ENCODE assay signal across 1 cellular context in the genomic region with DNA sequence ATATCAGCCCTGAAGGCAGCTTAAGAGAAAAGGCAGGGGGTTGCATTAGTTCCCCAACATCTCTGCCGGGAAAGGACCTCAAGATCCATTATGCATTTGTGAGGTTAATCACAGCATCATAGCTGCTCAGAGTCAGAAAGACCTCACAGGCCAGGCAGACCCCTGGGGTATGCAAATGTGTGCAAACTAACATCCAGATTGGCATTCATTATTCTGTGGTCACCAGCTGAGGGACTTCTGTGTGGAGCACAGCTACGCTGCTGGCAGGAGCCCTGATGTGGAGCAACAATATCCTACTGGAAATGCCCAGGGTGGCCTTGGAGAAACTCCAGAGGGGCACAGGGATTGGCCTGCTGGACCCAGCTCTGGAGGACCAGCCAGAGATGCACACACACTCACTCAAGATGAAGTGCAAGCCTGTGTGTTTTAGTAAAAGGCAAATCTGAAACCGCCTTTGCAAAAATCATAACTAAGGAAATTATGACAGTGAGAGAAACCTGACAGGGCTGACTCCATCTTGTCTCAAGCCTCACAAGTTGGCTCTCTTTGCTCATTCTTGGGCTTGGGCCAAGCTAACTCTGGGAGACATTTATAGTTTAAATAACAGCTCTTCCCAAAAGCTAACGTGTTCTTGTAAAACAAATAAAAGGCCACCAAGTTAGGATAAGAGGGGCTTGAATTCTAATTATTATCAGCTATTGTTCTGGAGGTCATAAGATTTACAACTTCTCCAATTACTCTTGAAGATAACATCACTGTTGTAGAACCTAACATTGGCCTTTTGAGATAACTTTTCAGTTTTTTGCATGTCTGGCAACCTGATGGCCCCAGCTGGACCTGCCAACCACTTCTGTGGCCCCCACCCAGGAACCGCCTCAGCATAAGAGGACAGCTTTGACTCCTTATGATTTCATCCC.
A peak's percentile ranks its signal among the peaks of the same experiment; 100 is the strongest.
TF ChIP-seq lines count a peak whose summit lies in the region.

No MANE protein-coding gene starts in this region.

TF ChIP-seq in HEK293, 187 proteins besides CTCF, POLR2A, EP300 and RAD21 (continued from another document):
- TF ChIP-seq, protein P1, sequence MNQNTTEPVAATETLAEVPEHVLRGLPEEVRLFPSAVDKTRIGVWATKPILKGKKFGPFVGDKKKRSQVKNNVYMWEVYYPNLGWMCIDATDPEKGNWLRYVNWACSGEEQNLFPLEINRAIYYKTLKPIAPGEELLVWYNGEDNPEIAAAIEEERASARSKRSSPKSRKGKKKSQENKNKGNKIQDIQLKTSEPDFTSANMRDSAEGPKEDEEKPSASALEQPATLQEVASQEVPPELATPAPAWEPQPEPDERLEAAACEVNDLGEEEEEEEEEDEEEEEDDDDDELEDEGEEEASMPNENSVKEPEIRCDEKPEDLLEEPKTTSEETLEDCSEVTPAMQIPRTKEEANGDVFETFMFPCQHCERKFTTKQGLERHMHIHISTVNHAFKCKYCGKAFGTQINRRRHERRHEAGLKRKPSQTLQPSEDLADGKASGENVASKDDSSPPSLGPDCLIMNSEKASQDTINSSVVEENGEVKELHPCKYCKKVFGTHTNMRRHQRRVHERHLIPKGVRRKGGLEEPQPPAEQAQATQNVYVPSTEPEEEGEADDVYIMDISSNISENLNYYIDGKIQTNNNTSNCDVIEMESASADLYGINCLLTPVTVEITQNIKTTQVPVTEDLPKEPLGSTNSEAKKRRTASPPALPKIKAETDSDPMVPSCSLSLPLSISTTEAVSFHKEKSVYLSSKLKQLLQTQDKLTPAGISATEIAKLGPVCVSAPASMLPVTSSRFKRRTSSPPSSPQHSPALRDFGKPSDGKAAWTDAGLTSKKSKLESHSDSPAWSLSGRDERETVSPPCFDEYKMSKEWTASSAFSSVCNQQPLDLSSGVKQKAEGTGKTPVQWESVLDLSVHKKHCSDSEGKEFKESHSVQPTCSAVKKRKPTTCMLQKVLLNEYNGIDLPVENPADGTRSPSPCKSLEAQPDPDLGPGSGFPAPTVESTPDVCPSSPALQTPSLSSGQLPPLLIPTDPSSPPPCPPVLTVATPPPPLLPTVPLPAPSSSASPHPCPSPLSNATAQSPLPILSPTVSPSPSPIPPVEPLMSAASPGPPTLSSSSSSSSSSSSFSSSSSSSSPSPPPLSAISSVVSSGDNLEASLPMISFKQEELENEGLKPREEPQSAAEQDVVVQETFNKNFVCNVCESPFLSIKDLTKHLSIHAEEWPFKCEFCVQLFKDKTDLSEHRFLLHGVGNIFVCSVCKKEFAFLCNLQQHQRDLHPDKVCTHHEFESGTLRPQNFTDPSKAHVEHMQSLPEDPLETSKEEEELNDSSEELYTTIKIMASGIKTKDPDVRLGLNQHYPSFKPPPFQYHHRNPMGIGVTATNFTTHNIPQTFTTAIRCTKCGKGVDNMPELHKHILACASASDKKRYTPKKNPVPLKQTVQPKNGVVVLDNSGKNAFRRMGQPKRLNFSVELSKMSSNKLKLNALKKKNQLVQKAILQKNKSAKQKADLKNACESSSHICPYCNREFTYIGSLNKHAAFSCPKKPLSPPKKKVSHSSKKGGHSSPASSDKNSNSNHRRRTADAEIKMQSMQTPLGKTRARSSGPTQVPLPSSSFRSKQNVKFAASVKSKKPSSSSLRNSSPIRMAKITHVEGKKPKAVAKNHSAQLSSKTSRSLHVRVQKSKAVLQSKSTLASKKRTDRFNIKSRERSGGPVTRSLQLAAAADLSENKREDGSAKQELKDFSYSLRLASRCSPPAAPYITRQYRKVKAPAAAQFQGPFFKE (tag by site-specific recombination; IDR thresholded peaks at IDR 0.05; ENCODE audit: borderline replicate concordance) = 0 out of 2 replicates have a peak, but pooled peaks have one; percentile 41
- no peak for TF ChIP-seq ZNF610 (tag by site-specific recombination; IDR thresholded peaks at IDR 0.05; ENCODE audit: borderline replicate concordance)
- no peak for TF ChIP-seq ZNF571 (tag by site-specific recombination; IDR thresholded peaks at IDR 0.05)
- peak; percentile 64 for TF ChIP-seq SP7 (tag by site-specific recombination; IDR thresholded peaks at IDR 0.05)
- TF ChIP-seq ZNF629 (tag by site-specific recombination; IDR thresholded peaks at IDR 0.05) = peak; percentile 10; the same call in 1 of the 2 replicates
- TF ChIP-seq ZNF10 (tag by site-specific recombination; IDR thresholded peaks at IDR 0.05) = peak; percentile 1; the same call in 1 of the 2 replicates
- TF ChIP-seq, protein P2, sequence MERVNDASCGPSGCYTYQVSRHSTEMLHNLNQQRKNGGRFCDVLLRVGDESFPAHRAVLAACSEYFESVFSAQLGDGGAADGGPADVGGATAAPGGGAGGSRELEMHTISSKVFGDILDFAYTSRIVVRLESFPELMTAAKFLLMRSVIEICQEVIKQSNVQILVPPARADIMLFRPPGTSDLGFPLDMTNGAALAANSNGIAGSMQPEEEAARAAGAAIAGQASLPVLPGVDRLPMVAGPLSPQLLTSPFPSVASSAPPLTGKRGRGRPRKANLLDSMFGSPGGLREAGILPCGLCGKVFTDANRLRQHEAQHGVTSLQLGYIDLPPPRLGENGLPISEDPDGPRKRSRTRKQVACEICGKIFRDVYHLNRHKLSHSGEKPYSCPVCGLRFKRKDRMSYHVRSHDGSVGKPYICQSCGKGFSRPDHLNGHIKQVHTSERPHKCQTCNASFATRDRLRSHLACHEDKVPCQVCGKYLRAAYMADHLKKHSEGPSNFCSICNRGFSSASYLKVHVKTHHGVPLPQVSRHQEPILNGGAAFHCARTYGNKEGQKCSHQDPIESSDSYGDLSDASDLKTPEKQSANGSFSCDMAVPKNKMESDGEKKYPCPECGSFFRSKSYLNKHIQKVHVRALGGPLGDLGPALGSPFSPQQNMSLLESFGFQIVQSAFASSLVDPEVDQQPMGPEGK (tag by site-specific recombination; IDR thresholded peaks at IDR 0.05) = no peak; the same call in 1 of the 2 replicates
- TF ChIP-seq, protein P3, sequence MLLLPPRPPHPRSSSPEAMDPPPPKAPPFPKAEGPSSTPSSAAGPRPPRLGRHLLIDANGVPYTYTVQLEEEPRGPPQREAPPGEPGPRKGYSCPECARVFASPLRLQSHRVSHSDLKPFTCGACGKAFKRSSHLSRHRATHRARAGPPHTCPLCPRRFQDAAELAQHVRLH (tag by site-specific recombination; IDR thresholded peaks at IDR 0.05) = no peak
- 0 out of 2 replicates have a peak, but pooled peaks have one; percentile 4 for TF ChIP-seq ZNF335 (tag by site-specific recombination; conservative IDR thresholded peaks at IDR 0.05)
- TF ChIP-seq, protein P4, sequence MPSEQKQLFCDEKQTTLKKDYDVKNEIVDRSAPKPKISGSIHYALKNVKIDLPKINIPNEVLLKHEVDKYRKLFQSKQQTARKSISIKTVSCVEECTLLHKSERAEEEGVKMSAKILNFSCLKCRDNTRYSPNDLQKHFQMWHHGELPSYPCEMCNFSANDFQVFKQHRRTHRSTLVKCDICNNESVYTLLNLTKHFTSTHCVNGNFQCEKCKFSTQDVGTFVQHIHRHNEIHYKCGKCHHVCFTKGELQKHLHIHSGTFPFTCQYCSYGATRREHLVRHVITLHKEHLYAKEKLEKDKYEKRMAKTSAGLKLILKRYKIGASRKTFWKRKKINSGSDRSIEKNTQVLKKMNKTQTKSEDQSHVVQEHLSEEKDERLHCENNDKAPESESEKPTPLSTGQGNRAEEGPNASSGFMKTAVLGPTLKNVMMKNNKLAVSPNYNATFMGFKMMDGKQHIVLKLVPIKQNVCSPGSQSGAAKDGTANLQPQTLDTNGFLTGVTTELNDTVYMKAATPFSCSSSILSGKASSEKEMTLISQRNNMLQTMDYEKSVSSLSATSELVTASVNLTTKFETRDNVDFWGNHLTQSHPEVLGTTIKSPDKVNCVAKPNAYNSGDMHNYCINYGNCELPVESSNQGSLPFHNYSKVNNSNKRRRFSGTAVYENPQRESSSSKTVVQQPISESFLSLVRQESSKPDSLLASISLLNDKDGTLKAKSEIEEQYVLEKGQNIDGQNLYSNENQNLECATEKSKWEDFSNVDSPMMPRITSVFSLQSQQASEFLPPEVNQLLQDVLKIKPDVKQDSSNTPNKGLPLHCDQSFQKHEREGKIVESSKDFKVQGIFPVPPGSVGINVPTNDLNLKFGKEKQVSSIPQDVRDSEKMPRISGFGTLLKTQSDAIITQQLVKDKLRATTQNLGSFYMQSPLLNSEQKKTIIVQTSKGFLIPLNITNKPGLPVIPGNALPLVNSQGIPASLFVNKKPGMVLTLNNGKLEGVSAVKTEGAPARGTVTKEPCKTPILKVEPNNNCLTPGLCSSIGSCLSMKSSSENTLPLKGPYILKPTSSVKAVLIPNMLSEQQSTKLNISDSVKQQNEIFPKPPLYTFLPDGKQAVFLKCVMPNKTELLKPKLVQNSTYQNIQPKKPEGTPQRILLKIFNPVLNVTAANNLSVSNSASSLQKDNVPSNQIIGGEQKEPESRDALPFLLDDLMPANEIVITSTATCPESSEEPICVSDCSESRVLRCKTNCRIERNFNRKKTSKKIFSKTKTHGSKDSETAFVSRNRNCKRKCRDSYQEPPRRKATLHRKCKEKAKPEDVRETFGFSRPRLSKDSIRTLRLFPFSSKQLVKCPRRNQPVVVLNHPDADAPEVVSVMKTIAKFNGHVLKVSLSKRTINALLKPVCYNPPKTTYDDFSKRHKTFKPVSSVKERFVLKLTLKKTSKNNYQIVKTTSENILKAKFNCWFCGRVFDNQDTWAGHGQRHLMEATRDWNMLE (tag by site-specific recombination; conservative IDR thresholded peaks at IDR 0.05; ENCODE audit: low read depth) = 0 out of 2 replicates have a peak, but pooled peaks have one; percentile 7
- TF ChIP-seq, protein P5, sequence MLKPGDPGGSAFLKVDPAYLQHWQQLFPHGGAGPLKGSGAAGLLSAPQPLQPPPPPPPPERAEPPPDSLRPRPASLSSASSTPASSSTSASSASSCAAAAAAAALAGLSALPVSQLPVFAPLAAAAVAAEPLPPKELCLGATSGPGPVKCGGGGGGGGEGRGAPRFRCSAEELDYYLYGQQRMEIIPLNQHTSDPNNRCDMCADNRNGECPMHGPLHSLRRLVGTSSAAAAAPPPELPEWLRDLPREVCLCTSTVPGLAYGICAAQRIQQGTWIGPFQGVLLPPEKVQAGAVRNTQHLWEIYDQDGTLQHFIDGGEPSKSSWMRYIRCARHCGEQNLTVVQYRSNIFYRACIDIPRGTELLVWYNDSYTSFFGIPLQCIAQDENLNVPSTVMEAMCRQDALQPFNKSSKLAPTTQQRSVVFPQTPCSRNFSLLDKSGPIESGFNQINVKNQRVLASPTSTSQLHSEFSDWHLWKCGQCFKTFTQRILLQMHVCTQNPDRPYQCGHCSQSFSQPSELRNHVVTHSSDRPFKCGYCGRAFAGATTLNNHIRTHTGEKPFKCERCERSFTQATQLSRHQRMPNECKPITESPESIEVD (tag by site-specific recombination; IDR thresholded peaks at IDR 0.05) = peak; percentile 85
- TF ChIP-seq ZNF544 (tag by site-specific recombination; IDR thresholded peaks at IDR 0.05) = no peak
- peak; percentile 82 for TF ChIP-seq FEZF1 (tag by site-specific recombination; IDR thresholded peaks at IDR 0.05)
- no peak for TF ChIP-seq ZSCAN16 (tag by site-specific recombination; IDR thresholded peaks at IDR 0.05)
